In the genomic region with DNA sequence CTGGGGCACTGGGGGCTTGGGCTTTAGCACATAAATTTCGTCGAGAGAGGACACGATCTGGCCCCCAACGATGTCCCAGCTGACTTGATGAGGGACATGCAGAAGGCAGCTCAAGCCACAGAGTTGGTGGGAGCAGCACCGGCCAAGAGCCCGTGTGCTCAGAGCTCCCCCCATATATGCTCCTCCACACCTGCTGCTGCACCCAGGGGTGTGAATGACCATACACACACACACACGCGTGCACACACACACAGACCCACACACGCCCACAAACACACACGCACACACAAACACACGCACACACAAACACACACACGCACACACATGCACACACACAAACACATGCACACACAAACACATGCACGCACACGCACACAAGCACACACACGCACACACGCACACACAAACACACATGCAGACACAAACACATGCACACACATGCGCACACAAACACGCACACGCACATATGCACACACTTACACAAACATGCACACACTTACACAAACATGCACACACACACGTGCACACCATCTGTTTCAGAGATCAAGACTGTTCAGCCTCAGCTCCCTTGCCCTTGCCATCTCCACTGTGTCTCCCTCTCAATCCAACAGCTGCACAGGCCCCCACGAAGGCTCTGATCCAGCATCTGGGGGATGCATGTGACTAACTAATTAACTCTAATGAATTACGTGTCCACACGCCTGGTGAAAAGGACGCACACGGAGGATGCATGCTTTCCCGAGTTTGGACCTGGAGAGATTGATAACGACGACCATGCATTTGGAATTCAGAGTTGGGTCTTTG, we compare ENCODE assay signal across 1 cellular context.
A peak's percentile ranks its signal among the peaks of the same experiment; 100 is the strongest.
TF ChIP-seq lines count a peak whose summit lies in the region.

No MANE protein-coding gene starts in this region.

TF ChIP-seq in SK-N-SH, 30 proteins besides CTCF, POLR2A, EP300 and RAD21 (continued from another document):
- TF ChIP-seq IRF3 (IDR thresholded peaks at IDR 0.05; ENCODE audit: low read depth, low read length), result no peak
- no peak for TF ChIP-seq RCOR1 (IDR thresholded peaks at IDR 0.05; ENCODE audit: low read length)
- peak; percentile 74 for TF ChIP-seq CHD2 (IDR thresholded peaks at IDR 0.05; ENCODE audit: low read length, partially characterized antibody)
- TF ChIP-seq PBX3 (IDR thresholded peaks at IDR 0.05), result no peak
- no peak for TF ChIP-seq JUND (IDR thresholded peaks at IDR 0.05)
- TF ChIP-seq POLR2AphosphoS5 (IDR thresholded peaks at IDR 0.05; ENCODE audit: low read depth, low read length), result no peak
- peak; percentile 96 for TF ChIP-seq FOXJ3 (CRISPR knock-in tag; IDR thresholded peaks at IDR 0.05)
- TF ChIP-seq, protein P1, sequence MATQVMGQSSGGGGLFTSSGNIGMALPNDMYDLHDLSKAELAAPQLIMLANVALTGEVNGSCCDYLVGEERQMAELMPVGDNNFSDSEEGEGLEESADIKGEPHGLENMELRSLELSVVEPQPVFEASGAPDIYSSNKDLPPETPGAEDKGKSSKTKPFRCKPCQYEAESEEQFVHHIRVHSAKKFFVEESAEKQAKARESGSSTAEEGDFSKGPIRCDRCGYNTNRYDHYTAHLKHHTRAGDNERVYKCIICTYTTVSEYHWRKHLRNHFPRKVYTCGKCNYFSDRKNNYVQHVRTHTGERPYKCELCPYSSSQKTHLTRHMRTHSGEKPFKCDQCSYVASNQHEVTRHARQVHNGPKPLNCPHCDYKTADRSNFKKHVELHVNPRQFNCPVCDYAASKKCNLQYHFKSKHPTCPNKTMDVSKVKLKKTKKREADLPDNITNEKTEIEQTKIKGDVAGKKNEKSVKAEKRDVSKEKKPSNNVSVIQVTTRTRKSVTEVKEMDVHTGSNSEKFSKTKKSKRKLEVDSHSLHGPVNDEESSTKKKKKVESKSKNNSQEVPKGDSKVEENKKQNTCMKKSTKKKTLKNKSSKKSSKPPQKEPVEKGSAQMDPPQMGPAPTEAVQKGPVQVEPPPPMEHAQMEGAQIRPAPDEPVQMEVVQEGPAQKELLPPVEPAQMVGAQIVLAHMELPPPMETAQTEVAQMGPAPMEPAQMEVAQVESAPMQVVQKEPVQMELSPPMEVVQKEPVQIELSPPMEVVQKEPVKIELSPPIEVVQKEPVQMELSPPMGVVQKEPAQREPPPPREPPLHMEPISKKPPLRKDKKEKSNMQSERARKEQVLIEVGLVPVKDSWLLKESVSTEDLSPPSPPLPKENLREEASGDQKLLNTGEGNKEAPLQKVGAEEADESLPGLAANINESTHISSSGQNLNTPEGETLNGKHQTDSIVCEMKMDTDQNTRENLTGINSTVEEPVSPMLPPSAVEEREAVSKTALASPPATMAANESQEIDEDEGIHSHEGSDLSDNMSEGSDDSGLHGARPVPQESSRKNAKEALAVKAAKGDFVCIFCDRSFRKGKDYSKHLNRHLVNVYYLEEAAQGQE (IDR thresholded peaks at IDR 0.05; ENCODE audit: low read depth, low read length), result no peak
- no peak for TF ChIP-seq SIN3A (IDR thresholded peaks at IDR 0.05; ENCODE audit: borderline replicate concordance, low read depth, low read length)
- no peak for TF ChIP-seq YY1 (IDR thresholded peaks at IDR 0.05; ENCODE audit: low read depth)
- TF ChIP-seq FOXM1 (IDR thresholded peaks at IDR 0.05; ENCODE audit: low read depth), result no peak
- TF ChIP-seq, protein P2, sequence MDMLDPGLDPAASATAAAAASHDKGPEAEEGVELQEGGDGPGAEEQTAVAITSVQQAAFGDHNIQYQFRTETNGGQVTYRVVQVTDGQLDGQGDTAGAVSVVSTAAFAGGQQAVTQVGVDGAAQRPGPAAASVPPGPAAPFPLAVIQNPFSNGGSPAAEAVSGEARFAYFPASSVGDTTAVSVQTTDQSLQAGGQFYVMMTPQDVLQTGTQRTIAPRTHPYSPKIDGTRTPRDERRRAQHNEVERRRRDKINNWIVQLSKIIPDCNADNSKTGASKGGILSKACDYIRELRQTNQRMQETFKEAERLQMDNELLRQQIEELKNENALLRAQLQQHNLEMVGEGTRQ (IDR thresholded peaks at IDR 0.05; ENCODE audit: borderline replicate concordance, low read depth, low read length), result no peak
- TF ChIP-seq EZH2phosphoT487 (IDR thresholded peaks at IDR 0.05; ENCODE audit: borderline replicate concordance, low read depth), result no peak
TF ChIP-seq in SK-N-SH: peak in this region for 3.
